In genomic region chr3:5186089-5186853, GRCh38 we compare ENCODE assay signal across 8 cellular contexts. TPM values are rescaled to one million over a fixed set of nuclear protein-coding genes. Genes with fewer than 3 reads are reported as not detected.
DNase-seq lines count a peak whose midpoint lies in the region; ATAC-seq and TF ChIP-seq lines count a peak whose summit lies in the region.

No MANE protein-coding gene starts in this region.

- no peaks in the 10 kb centered on the region for H3K9me3 Mint-ChIP-seq in activated naive CD4-positive, alpha-beta T cell treated with anti-CD3 and anti-CD28 coated beads, Interleukin-2, amount 10 ng/mL, durations not matched to agents 7 days and 5 days
- no peaks in the 10 kb centered on the region for H3K9me3 Mint-ChIP-seq in activated naive CD8-positive, alpha-beta T cell treated with anti-CD3 and anti-CD28 coated beads, Interleukin-2, amount 50 U/mL, for 24 hours
- no peaks in the 10 kb centered on the region for H3K9me3 Mint-ChIP-seq in mesothelial cell of epicardium

- H3K36me3 Mint-ChIP-seq in activated naive CD4-positive, alpha-beta T cell treated with anti-CD3 and anti-CD28 coated beads, Interleukin-2, amount 10 ng/mL, durations not matched to agents 7 days and 5 days = peaks cover 35% of the 10 kb centered on the region
- peaks cover 30% of the 10 kb centered on the region for H3K36me3 Mint-ChIP-seq in activated naive CD8-positive, alpha-beta T cell treated with anti-CD3 and anti-CD28 coated beads, Interleukin-2, amount 50 U/mL, for 24 hours (ENCODE audit: low read depth)
- peaks cover 4% of the 10 kb centered on the region for H3K36me3 Mint-ChIP-seq in mesothelial cell of epicardium

- CTCF ChIA-PET in activated naive CD4-positive, alpha-beta T cell treated with anti-CD3 and anti-CD28 coated beads, Interleukin-2, amount 10 ng/mL, durations not matched to agents 7 days and 5 days (lab: Charles Lee) = interaction anchor here (1.0 to 1.5 kb wide), 3 partner anchors 10 to 475 kb away, joined by 4 to 5 read pairs (median 5); no protein-coding TSS in a partner anchor

- TF ChIP-seq CTCF in mesothelial cell of epicardium (IDR thresholded peaks at IDR 0.05; ENCODE audit: unreplicated experiment) = no peak

- H3K4me3 Mint-ChIP-seq in activated naive CD4-positive, alpha-beta T cell treated with anti-CD3 and anti-CD28 coated beads, Interleukin-2, amount 10 ng/mL, durations not matched to agents 7 days and 5 days = peak overlapping the region; percentile 93
- H3K4me3 Mint-ChIP-seq in activated naive CD8-positive, alpha-beta T cell treated with anti-CD3 and anti-CD28 coated beads, Interleukin-2, amount 50 U/mL, for 24 hours = peak overlapping the region; percentile 98
- peak overlapping the region; percentile 92 for H3K4me3 Mint-ChIP-seq in mesothelial cell of epicardium

- peaks cover 35% of the 10 kb centered on the region for H3K4me1 Mint-ChIP-seq in activated naive CD4-positive, alpha-beta T cell treated with anti-CD3 and anti-CD28 coated beads, Interleukin-2, amount 10 ng/mL, durations not matched to agents 7 days and 5 days
- H3K4me1 Mint-ChIP-seq in activated naive CD8-positive, alpha-beta T cell treated with anti-CD3 and anti-CD28 coated beads, Interleukin-2, amount 50 U/mL, for 24 hours = peaks cover 33% of the 10 kb centered on the region
- peaks cover 28% of the 10 kb centered on the region for H3K4me1 Mint-ChIP-seq in mesothelial cell of epicardium

- H3K27ac Mint-ChIP-seq in activated naive CD4-positive, alpha-beta T cell treated with anti-CD3 and anti-CD28 coated beads, Interleukin-2, amount 10 ng/mL, durations not matched to agents 7 days and 5 days = peak overlapping the region; percentile 45
- peak overlapping the region; percentile 81 for H3K27ac Mint-ChIP-seq in activated naive CD8-positive, alpha-beta T cell treated with anti-CD3 and anti-CD28 coated beads, Interleukin-2, amount 50 U/mL, for 24 hours
- no peak overlapping the region for H3K27ac Mint-ChIP-seq in mesothelial cell of epicardium

- DNase-seq in activated naive CD4-positive, alpha-beta T cell treated with anti-CD3 and anti-CD28 coated beads, Interleukin-2, amount 10 ng/mL, durations not matched to agents 7 days and 5 days = no peak
- DNase-seq in activated naive CD4-positive, alpha-beta T cell (lab: John Stamatoyannopoulos, UW) = no peak
- peak; percentile 4 for DNase-seq in HT-29 (ENCODE audit: low spot score)
- no peak for DNase-seq in activated naive CD8-positive, alpha-beta T cell treated with anti-CD3 and anti-CD28 coated beads, Interleukin-2, amount 50 U/mL, for 24 hours
- no peak for DNase-seq in mesothelial cell of epicardium (ENCODE audit: low spot score in 2 of 2, unreplicated experiment in 2 of 2)
- DNase-seq in NCI-H2029 treated with DMSO at 0.1 percent for 48 hours (lab: John Stamatoyannopoulos, UW) = no peak
- no peak for DNase-seq in GM19240 (ENCODE audit: insufficient read length, low spot score)

- H3K27me3 Mint-ChIP-seq in activated naive CD4-positive, alpha-beta T cell treated with anti-CD3 and anti-CD28 coated beads, Interleukin-2, amount 10 ng/mL, durations not matched to agents 7 days and 5 days = no peaks in the 10 kb centered on the region
- peaks cover 2% of the 10 kb centered on the region for H3K27me3 Mint-ChIP-seq in activated naive CD8-positive, alpha-beta T cell treated with anti-CD3 and anti-CD28 coated beads, Interleukin-2, amount 50 U/mL, for 24 hours
- H3K27me3 Mint-ChIP-seq in mesothelial cell of epicardium (ENCODE audit: low read depth) = no peaks in the 10 kb centered on the region

- no peak for ATAC-seq in activated naive CD8-positive, alpha-beta T cell treated with anti-CD3 and anti-CD28 coated beads, Interleukin-2, amount 50 U/mL, for 24 hours
- ATAC-seq in HG03045 (IDR thresholded peaks at IDR 0.05; ENCODE audit: unreplicated experiment) = no peak

RNA-seq across cellular contexts. Expression of gene EDEM1, which starts 1.2 kb away (rescaled TPM):
- total RNA-seq in HT-29 (2014; rRNA removed; shearing (Covaris generic)) = 35.8 and 36.0 TPM in 2 replicates
- total RNA-seq in mesothelial cell of epicardium = 24.0 to 26.0 TPM (median 25.7 TPM) in 3 replicates
